1 cellular context compared by ENCODE assay signal in the genomic region with DNA sequence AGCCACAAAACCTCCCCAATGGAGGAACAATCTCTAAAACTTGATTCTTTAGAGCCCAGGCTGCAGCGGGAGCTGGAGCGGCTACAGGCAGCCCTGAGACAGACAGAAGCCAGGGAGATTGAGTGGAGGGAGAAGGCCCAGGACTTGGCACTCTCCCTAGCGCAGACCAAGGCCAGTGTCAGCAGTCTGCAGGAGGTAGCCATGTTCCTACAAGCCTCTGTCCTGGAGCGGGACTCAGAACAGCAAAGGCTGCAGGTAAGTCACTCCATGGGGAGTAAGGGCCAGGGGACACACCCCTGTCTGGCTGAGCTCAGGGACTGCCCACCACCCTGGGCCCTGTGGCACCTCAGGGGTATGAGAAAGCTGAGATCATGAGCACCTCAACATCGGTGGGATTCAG.
TF ChIP-seq lines count a peak whose summit lies in the region.

No MANE protein-coding gene starts in this region.

TF ChIP-seq in HepG2, 621 proteins besides CTCF, POLR2A, EP300 and RAD21:
- TF ChIP-seq SP2 (CRISPR knock-in tag; IDR thresholded peaks at IDR 0.05) = 0 out of 2 replicates have a peak, but pooled peaks have one; percentile 16
- TF ChIP-seq ZNF430 (CRISPR knock-in tag; IDR thresholded peaks at IDR 0.05) = no peak
- TF ChIP-seq, protein P1, sequence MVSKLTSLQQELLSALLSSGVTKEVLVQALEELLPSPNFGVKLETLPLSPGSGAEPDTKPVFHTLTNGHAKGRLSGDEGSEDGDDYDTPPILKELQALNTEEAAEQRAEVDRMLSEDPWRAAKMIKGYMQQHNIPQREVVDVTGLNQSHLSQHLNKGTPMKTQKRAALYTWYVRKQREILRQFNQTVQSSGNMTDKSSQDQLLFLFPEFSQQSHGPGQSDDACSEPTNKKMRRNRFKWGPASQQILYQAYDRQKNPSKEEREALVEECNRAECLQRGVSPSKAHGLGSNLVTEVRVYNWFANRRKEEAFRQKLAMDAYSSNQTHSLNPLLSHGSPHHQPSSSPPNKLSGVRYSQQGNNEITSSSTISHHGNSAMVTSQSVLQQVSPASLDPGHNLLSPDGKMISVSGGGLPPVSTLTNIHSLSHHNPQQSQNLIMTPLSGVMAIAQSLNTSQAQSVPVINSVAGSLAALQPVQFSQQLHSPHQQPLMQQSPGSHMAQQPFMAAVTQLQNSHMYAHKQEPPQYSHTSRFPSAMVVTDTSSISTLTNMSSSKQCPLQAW (CRISPR knock-in tag; IDR thresholded peaks at IDR 0.05) = 0 out of 2 replicates have a peak, but pooled peaks have one; percentile 27
- TF ChIP-seq ZNF607 (CRISPR knock-in tag; IDR thresholded peaks at IDR 0.05; ENCODE audit: borderline replicate concordance) = 0 out of 2 replicates have a peak, but pooled peaks have one; percentile 38
- TF ChIP-seq HOXA7 (CRISPR knock-in tag; IDR thresholded peaks at IDR 0.05) = no peak
- TF ChIP-seq ZNF501 (CRISPR knock-in tag; IDR thresholded peaks at IDR 0.05) = peak; percentile 53; the same call in 1 of the 2 replicates
